ENCODE assay signal across 15 cellular contexts in genomic region chr1:59892836-59893811, GRCh38. TPM values are rescaled to one million over a fixed set of nuclear protein-coding genes. Genes with fewer than 3 reads are reported as not detected.
DNase-seq lines count a peak whose midpoint lies in the region; ATAC-seq, FAIRE-seq and TF ChIP-seq lines count a peak whose summit lies in the region.
"Had no signal": no experiment of that assay in that cellular context is flagged by ENCODE, and none has a peak within 500 bp of the region (broad histone marks: within the 10 kb centered on the region; RNA-seq: fewer than 3 reads in every experiment).

No MANE protein-coding gene starts in this region.

- FAIRE-seq in pancreas (lab: Jason Lieb, UNC): no peak
- FAIRE-seq: GM12892 had no signal

- H3K36me3 ChIP-seq in breast epithelium (no peaks in the 10 kb centered on the region), pancreas (no peaks in the 10 kb centered on the region), HAP-1 (replicated peaks) (no peaks in the 10 kb centered on the region)

- peak; percentile 70 to 93 (median 84) for ATAC-seq in pancreas

- H3K4me3 ChIP-seq in breast epithelium (no peak overlapping the region), pancreas (no peak overlapping the region), HAP-1 (no peak overlapping the region)
- H3K4me3 ChIP-seq: heart left ventricle had no signal

- POLR2A ChIA-PET in activated CD4-positive, alpha-beta T cell treated with anti-CD3 and anti-CD28 coated beads, Interleukin-2, amount 10 ng/mL, durations not matched to agents 7 days and 5 days (lab: Charles Lee): no interaction called here

- peaks cover 3% of the 10 kb centered on the region for H3K36me3 Mint-ChIP-seq in activated CD4-positive, alpha-beta T cell treated with anti-CD3 and anti-CD28 coated beads, Interleukin-2, amount 10 ng/mL, durations not matched to agents 7 days and 5 days (ENCODE audit: low read depth)

- H3K27ac Mint-ChIP-seq in activated CD4-positive, alpha-beta T cell treated with anti-CD3 and anti-CD28 coated beads, Interleukin-2, amount 10 ng/mL, durations not matched to agents 7 days and 5 days: peak overlapping the region; percentile 83

- H3K9me3 Mint-ChIP-seq in activated CD4-positive, alpha-beta T cell treated with anti-CD3 and anti-CD28 coated beads, Interleukin-2, amount 10 ng/mL, durations not matched to agents 7 days and 5 days: peaks cover 14% of the 10 kb centered on the region

- H3K27me3 Mint-ChIP-seq in activated CD4-positive, alpha-beta T cell treated with anti-CD3 and anti-CD28 coated beads, Interleukin-2, amount 10 ng/mL, durations not matched to agents 7 days and 5 days: no peaks in the 10 kb centered on the region

- H3K27ac ChIP-seq in breast epithelium: peak overlapping the region; percentile 49 to 66
- peak overlapping the region in 2 of 4 donors; percentile 38 to 66 for H3K27ac ChIP-seq in pancreas
- H3K27ac ChIP-seq: heart left ventricle, parathyroid adenoma had no signal

- H3K4me1 ChIP-seq in breast epithelium (peaks cover 0 to 7% of the 10 kb centered on the region in 2 donors), pancreas (peaks cover 3 to 15% (median 12%) of the 10 kb centered on the region in 3 donors), HAP-1 (no peaks in the 10 kb centered on the region)
- H3K4me1 ChIP-seq: parathyroid adenoma had no signal

- TF ChIP-seq CTCF in breast epithelium (IDR thresholded peaks at IDR 0.05) (no peak), pancreas (IDR thresholded peaks at IDR 0.05) (no peak)

- intact Hi-C loops in breast epithelium (cut with DNase I; ENCODE audit: low total_unique reads): no loop called here
- intact Hi-C loops in pancreas (cut with DNase I): loop anchor here in 1 of 3 donors (10.0 kb wide), 1 partner anchor 52 kb away; no protein-coding TSS in a partner anchor
- intact Hi-C loops in posterior vena cava (cut with DNase I): loop anchor here in 1 of 2 donors (5.0 kb wide), 1 partner anchor 49 kb away; no protein-coding TSS in a partner anchor

- in situ Hi-C loops in HAP-1 (cut with MboI; ENCODE audit: low sequenced_read_pairs): no loop called here

- DNase-seq in activated CD4-positive, alpha-beta T cell treated with anti-CD3 and anti-CD28 coated beads, Interleukin-2, amount 10 ng/mL, durations not matched to agents 7 days and 5 days: peak; percentile 11
- DNase-seq in activated CD4-positive, alpha-beta T cell treated with anti-CD3 and anti-CD28 coated beads, Interleukin-2, amount 50 U/mL, for 4 hours: no peak
- peak; percentile 59 for DNase-seq in NCI-H2107 treated with DMSO at 0.1 percent for 48 hours (lab: John Stamatoyannopoulos, UW; ENCODE audit: unreplicated experiment)
- DNase-seq in breast epithelium (ENCODE audit: low spot score in 2 of 2): no peak
- DNase-seq in pancreas: no peak
- DNase-seq in posterior vena cava (ENCODE audit: low spot score): no peak
- no peak for DNase-seq in foreskin melanocyte
- DNase-seq in HAP-1 (ENCODE audit: low spot score in 2 of 2): no peak
- DNase-seq: H7, heart left ventricle, mesenchymal stem cell, NCI-H1436 had no signal

- CTCF ChIA-PET in activated CD4-positive, alpha-beta T cell treated with anti-CD3 and anti-CD28 coated beads, Interleukin-2, amount 10 ng/mL, durations not matched to agents 7 days and 5 days (lab: Charles Lee): interaction anchor here (0.5 to 0.6 kb wide), 2 partner anchors 11 to 35 kb away, joined by 3 to 5 read pairs; no protein-coding TSS in a partner anchor

- TF ChIP-seq POLR2A in breast epithelium (IDR thresholded peaks at IDR 0.05): no peak

- H3K27me3 ChIP-seq in breast epithelium (no peaks in the 10 kb centered on the region), pancreas (no peaks in the 10 kb centered on the region), HAP-1 (ENCODE audit: low read depth) (peaks cover 21% of the 10 kb centered on the region)
- H3K27me3 ChIP-seq: heart left ventricle had no signal

- no peak overlapping the region for H3K4me3 Mint-ChIP-seq in activated CD4-positive, alpha-beta T cell treated with anti-CD3 and anti-CD28 coated beads, Interleukin-2, amount 10 ng/mL, durations not matched to agents 7 days and 5 days

- 74 to 79% methylated on average over 7 of the region's 7 CpGs for WGBS in pancreas, 2 donors

- peaks cover 16% of the 10 kb centered on the region for H3K4me1 Mint-ChIP-seq in activated CD4-positive, alpha-beta T cell treated with anti-CD3 and anti-CD28 coated beads, Interleukin-2, amount 10 ng/mL, durations not matched to agents 7 days and 5 days

- H3K9me3 ChIP-seq in breast epithelium (peaks cover 0 to 10% of the 10 kb centered on the region in 2 donors), pancreas (no peaks in the 10 kb centered on the region), HAP-1 (no peaks in the 10 kb centered on the region)
- H3K9me3 ChIP-seq: heart left ventricle had no signal

RNA-seq across cellular contexts. Expression of gene CYP2J2, which starts 33.4 kb away (rescaled TPM):
- 1 to 10 TPM; 2.9 to 3.4 TPM for total RNA-seq in activated CD4-positive, alpha-beta T cell treated with anti-CD3 and anti-CD28 coated beads, Interleukin-2, amount 10 ng/mL, durations not matched to agents 7 days and 5 days
- total RNA-seq in breast epithelium (10 to 100 TPM in 1 of 3 donors, 1 to 10 TPM in 1, under 1 TPM in 1; 0.16 to 12.8 (median 8.3) TPM), pancreas (1 to 10 TPM in 4 of 6 donors, under 1 TPM in 2; 0.28 to 4.8 (median 1.1) TPM), posterior vena cava (not detected)
- 1 to 10 TPM; 2.4 to 3.1 TPM for polyA plus RNA-seq in pancreas
- total RNA-seq: OCI-LY7 had no signal

Comparison
In these comparisons a context has a peak if more than half of its experiments do, and no peak if none do; other contexts are left out.
1. DNase-seq: peak in activated CD4-positive, alpha-beta T cell treated with anti-CD3 and anti-CD28 coated beads, Interleukin-2, amount 10 ng/mL, durations not matched to agents 7 days and 5 days (single experiment) and NCI-H2107 treated with DMSO at 0.1 percent for 48 hours (single experiment); none in activated CD4-positive, alpha-beta T cell treated with anti-CD3 and anti-CD28 coated beads, Interleukin-2, amount 50 U/mL, for 4 hours (0 of 2), breast epithelium (0 of 2), pancreas (0 of 6), posterior vena cava (single experiment), foreskin melanocyte (single experiment) and HAP-1 (0 of 2).